In the genomic region with DNA sequence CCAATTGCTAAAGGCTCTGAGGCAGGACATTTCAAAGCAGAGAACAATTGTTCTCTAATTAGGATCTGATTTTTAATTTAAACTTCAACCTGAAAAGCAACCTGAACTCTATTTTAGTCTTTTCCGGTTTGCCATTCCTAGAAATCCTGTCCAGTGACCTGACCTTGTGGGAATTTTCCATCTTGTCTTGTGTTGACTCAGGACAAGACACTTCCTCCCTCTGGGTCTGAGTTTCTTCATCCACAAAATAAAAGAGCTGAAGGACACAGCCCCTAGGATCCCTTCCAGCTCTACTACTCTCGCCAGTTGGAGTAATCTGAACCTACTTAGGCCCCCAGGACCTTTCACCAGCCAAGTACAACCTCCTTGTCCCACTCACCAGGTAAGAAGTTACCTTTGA, we compare ENCODE assay signal across 1 cellular context.
TF ChIP-seq lines count a peak whose summit lies in the region.

No MANE protein-coding gene starts in this region.

TF ChIP-seq in GM23338, 12 proteins besides CTCF, POLR2A, EP300 and RAD21 (continued from another document):
- TF ChIP-seq, protein P1, sequence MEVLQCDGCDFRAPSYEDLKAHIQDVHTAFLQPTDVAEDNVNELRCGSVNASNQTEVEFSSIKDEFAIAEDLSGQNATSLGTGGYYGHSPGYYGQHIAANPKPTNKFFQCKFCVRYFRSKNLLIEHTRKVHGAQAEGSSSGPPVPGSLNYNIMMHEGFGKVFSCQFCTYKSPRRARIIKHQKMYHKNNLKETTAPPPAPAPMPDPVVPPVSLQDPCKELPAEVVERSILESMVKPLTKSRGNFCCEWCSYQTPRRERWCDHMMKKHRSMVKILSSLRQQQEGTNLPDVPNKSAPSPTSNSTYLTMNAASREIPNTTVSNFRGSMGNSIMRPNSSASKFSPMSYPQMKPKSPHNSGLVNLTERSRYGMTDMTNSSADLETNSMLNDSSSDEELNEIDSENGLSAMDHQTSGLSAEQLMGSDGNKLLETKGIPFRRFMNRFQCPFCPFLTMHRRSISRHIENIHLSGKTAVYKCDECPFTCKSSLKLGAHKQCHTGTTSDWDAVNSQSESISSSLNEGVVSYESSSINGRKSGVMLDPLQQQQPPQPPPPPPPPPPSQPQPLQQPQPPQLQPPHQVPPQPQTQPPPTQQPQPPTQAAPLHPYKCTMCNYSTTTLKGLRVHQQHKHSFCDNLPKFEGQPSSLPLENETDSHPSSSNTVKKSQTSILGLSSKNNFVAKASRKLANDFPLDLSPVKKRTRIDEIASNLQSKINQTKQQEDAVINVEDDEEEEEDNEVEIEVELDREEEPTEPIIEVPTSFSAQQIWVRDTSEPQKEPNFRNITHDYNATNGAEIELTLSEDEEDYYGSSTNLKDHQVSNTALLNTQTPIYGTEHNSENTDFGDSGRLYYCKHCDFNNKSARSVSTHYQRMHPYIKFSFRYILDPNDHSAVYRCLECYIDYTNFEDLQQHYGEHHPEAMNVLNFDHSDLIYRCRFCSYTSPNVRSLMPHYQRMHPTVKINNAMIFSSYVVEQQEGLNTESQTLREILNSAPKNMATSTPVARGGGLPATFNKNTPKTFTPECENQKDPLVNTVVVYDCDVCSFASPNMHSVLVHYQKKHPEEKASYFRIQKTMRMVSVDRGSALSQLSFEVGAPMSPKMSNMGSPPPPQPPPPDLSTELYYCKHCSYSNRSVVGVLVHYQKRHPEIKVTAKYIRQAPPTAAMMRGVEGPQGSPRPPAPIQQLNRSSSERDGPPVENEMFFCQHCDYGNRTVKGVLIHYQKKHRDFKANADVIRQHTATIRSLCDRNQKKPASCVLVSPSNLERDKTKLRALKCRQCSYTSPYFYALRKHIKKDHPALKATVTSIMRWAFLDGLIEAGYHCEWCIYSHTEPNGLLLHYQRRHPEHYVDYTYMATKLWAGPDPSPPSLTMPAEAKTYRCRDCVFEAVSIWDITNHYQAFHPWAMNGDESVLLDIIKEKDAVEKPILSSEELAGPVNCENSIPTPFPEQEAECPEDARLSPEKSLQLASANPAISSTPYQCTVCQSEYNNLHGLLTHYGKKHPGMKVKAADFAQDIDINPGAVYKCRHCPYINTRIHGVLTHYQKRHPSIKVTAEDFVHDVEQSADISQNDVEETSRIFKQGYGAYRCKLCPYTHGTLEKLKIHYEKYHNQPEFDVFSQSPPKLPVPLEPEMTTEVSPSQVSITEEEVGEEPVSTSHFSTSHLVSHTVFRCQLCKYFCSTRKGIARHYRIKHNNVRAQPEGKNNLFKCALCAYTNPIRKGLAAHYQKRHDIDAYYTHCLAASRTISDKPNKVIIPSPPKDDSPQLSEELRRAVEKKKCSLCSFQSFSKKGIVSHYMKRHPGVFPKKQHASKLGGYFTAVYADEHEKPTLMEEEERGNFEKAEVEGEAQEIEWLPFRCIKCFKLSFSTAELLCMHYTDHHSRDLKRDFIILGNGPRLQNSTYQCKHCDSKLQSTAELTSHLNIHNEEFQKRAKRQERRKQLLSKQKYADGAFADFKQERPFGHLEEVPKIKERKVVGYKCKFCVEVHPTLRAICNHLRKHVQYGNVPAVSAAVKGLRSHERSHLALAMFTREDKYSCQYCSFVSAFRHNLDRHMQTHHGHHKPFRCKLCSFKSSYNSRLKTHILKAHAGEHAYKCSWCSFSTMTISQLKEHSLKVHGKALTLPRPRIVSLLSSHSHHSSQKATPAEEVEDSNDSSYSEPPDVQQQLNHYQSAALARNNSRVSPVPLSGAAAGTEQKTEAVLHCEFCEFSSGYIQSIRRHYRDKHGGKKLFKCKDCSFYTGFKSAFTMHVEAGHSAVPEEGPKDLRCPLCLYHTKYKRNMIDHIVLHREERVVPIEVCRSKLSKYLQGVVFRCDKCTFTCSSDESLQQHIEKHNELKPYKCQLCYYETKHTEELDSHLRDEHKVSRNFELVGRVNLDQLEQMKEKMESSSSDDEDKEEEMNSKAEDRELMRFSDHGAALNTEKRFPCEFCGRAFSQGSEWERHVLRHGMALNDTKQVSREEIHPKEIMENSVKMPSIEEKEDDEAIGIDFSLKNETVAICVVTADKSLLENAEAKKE (CRISPR knock-in tag; IDR thresholded peaks at IDR 0.05), result no peak
- no peak for TF ChIP-seq EZH2 (IDR thresholded peaks at IDR 0.05; ENCODE audit: low read depth, unreplicated experiment)
- TF ChIP-seq ZNF114 (CRISPR knock-in tag; IDR thresholded peaks at IDR 0.05), result no peak
- TF ChIP-seq STAT1 (IDR thresholded peaks at IDR 0.05; ENCODE audit: unreplicated experiment), result no peak
- no peak for TF ChIP-seq JUNB (IDR thresholded peaks at IDR 0.05; ENCODE audit: unreplicated experiment)
TF ChIP-seq in GM23338: peak in this region for 0.
